Comparison of ENCODE assay signal across 9 cellular contexts in genomic region chr4:74659576-74660411, GRCh38.
DNase-seq lines count a peak whose midpoint lies in the region; ATAC-seq and TF ChIP-seq lines count a peak whose summit lies in the region.
"Had no signal": no experiment of that assay in that cellular context is flagged by ENCODE, and none has a peak within 500 bp of the region (broad histone marks: within the 10 kb centered on the region; RNA-seq: fewer than 3 reads in every experiment).

No MANE protein-coding gene starts in this region.

- peaks cover 4% of the 10 kb centered on the region; the same call in 1 of the 2 replicates for H3K9me2 ChIP-seq in GM23338 (ENCODE audit: insufficient read depth)

- H3K27ac ChIP-seq in GM23338 (ENCODE audit: low read depth), result no peak overlapping the region
- H3K27ac ChIP-seq in fibroblast of lung (ENCODE audit: insufficient read depth, low read length), result peak overlapping the region; percentile 17

- H3K27ac Mint-ChIP-seq in GM23338, result no peak overlapping the region

- no peak overlapping the region for H3K4me3 Mint-ChIP-seq in GM23338

- ATAC-seq in GM23338 (no peak), GM18511 (IDR thresholded peaks at IDR 0.05; ENCODE audit: unreplicated experiment) (no peak)

- no peak overlapping the region for H3K4me2 ChIP-seq in GM23338
- H3K4me2 ChIP-seq in fibroblast of lung (ENCODE audit: extremely low read depth, insufficient read depth, low read length), result no peak overlapping the region

- H3K9ac ChIP-seq in fibroblast of lung (ENCODE audit: insufficient read depth, low read length), result no peak overlapping the region

- H3F3A ChIP-seq in GM23338 (replicated peaks; ENCODE audit: low read depth), result no peaks in the 10 kb centered on the region

- no peaks in the 10 kb centered on the region for H3K36me3 ChIP-seq in GM23338 (ENCODE audit: insufficient read depth)
- H3K36me3 ChIP-seq in fibroblast of lung (ENCODE audit: control insufficient read depth, insufficient read depth, low read length), result no peaks in the 10 kb centered on the region

- H3K79me2 ChIP-seq in GM23338 (replicated peaks; ENCODE audit: insufficient read depth) (no peaks in the 10 kb centered on the region), fibroblast of lung (ENCODE audit: control insufficient read depth, insufficient read depth, low read length) (no peaks in the 10 kb centered on the region)

- no peaks in the 10 kb centered on the region for H3K36me3 Mint-ChIP-seq in GM23338 (ENCODE audit: low read depth)

- no peak for DNase-seq in GM23338 (ENCODE audit: low spot score)
- DNase-seq in RPMI7951 (ENCODE audit: low read depth), result peak; percentile 97
- peak; percentile 99 to 100 for DNase-seq in fibroblast of lung (ENCODE audit: low read depth in 2 of 2)
- peak; percentile 100 for DNase-seq in renal cortical epithelial cell (ENCODE audit: low read depth)
- no peak for DNase-seq in stimulated activated CD4-positive, alpha-beta T cell treated with anti-CD3 and anti-CD28 coated beads, Interleukin-12 subunit alpha, Interleukin-12 subunit beta, amount 100 ng/mL, for 4 hours
- no peak for DNase-seq in posterior vena cava (ENCODE audit: low spot score)
- DNase-seq in activated naive CD4-positive, alpha-beta T cell treated with anti-CD3 and anti-CD28 coated beads, Interleukin-2, amount 50 U/mL, for 16 hours, result no peak
- DNase-seq: hippocampal formation had no signal

- H3K27me3 ChIP-seq in GM23338 (ENCODE audit: insufficient read depth), result no peaks in the 10 kb centered on the region
- no peaks in the 10 kb centered on the region for H3K27me3 ChIP-seq in fibroblast of lung (ENCODE audit: control insufficient read depth, insufficient read depth, low read length)

- TF ChIP-seq CTCF in GM23338 (conservative IDR thresholded peaks at IDR 0.05; ENCODE audit: low read depth in 2 of 2) (no peak), fibroblast of lung (conservative IDR thresholded peaks at IDR 0.05 in 1 of 2, IDR thresholded peaks at IDR 0.05 in 1 of 2; ENCODE audit: low read depth in 1 of 2, low read length in 2 of 2) (no peak)

- intact Hi-C loops in posterior vena cava (cut with DNase I), result no loop called here

- H3K9me3 Mint-ChIP-seq in GM23338, result no peaks in the 10 kb centered on the region

- H3K4me3 ChIP-seq in GM23338 (no peak overlapping the region), fibroblast of lung (replicated peaks in 1 of 4; ENCODE audit: control extremely low read depth in 1 of 4, insufficient read depth in 1 of 4, low read depth in 3 of 4, low read length in 4 of 4) (no peak overlapping the region)

- no peaks in the 10 kb centered on the region for H3K27me3 Mint-ChIP-seq in GM23338 (ENCODE audit: insufficient read depth, low read depth, poor library complexity)

- no peaks in the 10 kb centered on the region for H3K9me3 ChIP-seq in fibroblast of lung (ENCODE audit: control insufficient read depth, insufficient read depth, low read depth, low read length)

- H3K4me1 ChIP-seq in GM23338 (ENCODE audit: insufficient read depth) (peaks cover 23% of the 10 kb centered on the region), fibroblast of lung (ENCODE audit: control insufficient read depth, extremely low read depth, insufficient read depth, low read length) (peaks cover 3% of the 10 kb centered on the region)

- H2AFZ ChIP-seq in GM23338 (peak overlapping the region; percentile 64; the same call in 1 of the 2 replicates), fibroblast of lung (ENCODE audit: low read length) (no peak overlapping the region)

- H3K4me1 Mint-ChIP-seq in GM23338, result peaks cover 19% of the 10 kb centered on the region

- H4K20me1 ChIP-seq in GM23338 (replicated peaks; ENCODE audit: insufficient read depth), result no peaks in the 10 kb centered on the region
- no peaks in the 10 kb centered on the region for H4K20me1 ChIP-seq in fibroblast of lung (ENCODE audit: control insufficient read depth, extremely low read depth, insufficient read depth, low read length)

TF ChIP-seq in GM23338, 12 proteins besides CTCF, POLR2A, EP300 and RAD21:
- TF ChIP-seq ZNF331 (CRISPR knock-in tag; IDR thresholded peaks at IDR 0.05; ENCODE audit: low read depth), result no peak
- TF ChIP-seq, protein P1, sequence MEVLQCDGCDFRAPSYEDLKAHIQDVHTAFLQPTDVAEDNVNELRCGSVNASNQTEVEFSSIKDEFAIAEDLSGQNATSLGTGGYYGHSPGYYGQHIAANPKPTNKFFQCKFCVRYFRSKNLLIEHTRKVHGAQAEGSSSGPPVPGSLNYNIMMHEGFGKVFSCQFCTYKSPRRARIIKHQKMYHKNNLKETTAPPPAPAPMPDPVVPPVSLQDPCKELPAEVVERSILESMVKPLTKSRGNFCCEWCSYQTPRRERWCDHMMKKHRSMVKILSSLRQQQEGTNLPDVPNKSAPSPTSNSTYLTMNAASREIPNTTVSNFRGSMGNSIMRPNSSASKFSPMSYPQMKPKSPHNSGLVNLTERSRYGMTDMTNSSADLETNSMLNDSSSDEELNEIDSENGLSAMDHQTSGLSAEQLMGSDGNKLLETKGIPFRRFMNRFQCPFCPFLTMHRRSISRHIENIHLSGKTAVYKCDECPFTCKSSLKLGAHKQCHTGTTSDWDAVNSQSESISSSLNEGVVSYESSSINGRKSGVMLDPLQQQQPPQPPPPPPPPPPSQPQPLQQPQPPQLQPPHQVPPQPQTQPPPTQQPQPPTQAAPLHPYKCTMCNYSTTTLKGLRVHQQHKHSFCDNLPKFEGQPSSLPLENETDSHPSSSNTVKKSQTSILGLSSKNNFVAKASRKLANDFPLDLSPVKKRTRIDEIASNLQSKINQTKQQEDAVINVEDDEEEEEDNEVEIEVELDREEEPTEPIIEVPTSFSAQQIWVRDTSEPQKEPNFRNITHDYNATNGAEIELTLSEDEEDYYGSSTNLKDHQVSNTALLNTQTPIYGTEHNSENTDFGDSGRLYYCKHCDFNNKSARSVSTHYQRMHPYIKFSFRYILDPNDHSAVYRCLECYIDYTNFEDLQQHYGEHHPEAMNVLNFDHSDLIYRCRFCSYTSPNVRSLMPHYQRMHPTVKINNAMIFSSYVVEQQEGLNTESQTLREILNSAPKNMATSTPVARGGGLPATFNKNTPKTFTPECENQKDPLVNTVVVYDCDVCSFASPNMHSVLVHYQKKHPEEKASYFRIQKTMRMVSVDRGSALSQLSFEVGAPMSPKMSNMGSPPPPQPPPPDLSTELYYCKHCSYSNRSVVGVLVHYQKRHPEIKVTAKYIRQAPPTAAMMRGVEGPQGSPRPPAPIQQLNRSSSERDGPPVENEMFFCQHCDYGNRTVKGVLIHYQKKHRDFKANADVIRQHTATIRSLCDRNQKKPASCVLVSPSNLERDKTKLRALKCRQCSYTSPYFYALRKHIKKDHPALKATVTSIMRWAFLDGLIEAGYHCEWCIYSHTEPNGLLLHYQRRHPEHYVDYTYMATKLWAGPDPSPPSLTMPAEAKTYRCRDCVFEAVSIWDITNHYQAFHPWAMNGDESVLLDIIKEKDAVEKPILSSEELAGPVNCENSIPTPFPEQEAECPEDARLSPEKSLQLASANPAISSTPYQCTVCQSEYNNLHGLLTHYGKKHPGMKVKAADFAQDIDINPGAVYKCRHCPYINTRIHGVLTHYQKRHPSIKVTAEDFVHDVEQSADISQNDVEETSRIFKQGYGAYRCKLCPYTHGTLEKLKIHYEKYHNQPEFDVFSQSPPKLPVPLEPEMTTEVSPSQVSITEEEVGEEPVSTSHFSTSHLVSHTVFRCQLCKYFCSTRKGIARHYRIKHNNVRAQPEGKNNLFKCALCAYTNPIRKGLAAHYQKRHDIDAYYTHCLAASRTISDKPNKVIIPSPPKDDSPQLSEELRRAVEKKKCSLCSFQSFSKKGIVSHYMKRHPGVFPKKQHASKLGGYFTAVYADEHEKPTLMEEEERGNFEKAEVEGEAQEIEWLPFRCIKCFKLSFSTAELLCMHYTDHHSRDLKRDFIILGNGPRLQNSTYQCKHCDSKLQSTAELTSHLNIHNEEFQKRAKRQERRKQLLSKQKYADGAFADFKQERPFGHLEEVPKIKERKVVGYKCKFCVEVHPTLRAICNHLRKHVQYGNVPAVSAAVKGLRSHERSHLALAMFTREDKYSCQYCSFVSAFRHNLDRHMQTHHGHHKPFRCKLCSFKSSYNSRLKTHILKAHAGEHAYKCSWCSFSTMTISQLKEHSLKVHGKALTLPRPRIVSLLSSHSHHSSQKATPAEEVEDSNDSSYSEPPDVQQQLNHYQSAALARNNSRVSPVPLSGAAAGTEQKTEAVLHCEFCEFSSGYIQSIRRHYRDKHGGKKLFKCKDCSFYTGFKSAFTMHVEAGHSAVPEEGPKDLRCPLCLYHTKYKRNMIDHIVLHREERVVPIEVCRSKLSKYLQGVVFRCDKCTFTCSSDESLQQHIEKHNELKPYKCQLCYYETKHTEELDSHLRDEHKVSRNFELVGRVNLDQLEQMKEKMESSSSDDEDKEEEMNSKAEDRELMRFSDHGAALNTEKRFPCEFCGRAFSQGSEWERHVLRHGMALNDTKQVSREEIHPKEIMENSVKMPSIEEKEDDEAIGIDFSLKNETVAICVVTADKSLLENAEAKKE (CRISPR knock-in tag; IDR thresholded peaks at IDR 0.05), result no peak
- no peak for TF ChIP-seq STAT1 (IDR thresholded peaks at IDR 0.05; ENCODE audit: unreplicated experiment)
- no peak for TF ChIP-seq ZNF114 (CRISPR knock-in tag; IDR thresholded peaks at IDR 0.05)
- no peak for TF ChIP-seq JUNB (IDR thresholded peaks at IDR 0.05; ENCODE audit: unreplicated experiment)
- no peak for TF ChIP-seq NANOG (IDR thresholded peaks at IDR 0.05; ENCODE audit: borderline replicate concordance)
- TF ChIP-seq, protein P2, sequence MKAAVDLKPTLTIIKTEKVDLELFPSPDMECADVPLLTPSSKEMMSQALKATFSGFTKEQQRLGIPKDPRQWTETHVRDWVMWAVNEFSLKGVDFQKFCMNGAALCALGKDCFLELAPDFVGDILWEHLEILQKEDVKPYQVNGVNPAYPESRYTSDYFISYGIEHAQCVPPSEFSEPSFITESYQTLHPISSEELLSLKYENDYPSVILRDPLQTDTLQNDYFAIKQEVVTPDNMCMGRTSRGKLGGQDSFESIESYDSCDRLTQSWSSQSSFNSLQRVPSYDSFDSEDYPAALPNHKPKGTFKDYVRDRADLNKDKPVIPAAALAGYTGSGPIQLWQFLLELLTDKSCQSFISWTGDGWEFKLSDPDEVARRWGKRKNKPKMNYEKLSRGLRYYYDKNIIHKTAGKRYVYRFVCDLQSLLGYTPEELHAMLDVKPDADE (IDR thresholded peaks at IDR 0.05), result no peak

Comparison
In these comparisons a context has a peak if more than half of its experiments do, and no peak if none do; other contexts are left out.
1. DNase-seq: peak in RPMI7951 (single experiment), fibroblast of lung (2 of 2) and renal cortical epithelial cell (single experiment); none in GM23338 (single experiment), stimulated activated CD4-positive, alpha-beta T cell treated with anti-CD3 and anti-CD28 coated beads, Interleukin-12 subunit alpha, Interleukin-12 subunit beta, amount 100 ng/mL, for 4 hours (single experiment), posterior vena cava (single experiment) and activated naive CD4-positive, alpha-beta T cell treated with anti-CD3 and anti-CD28 coated beads, Interleukin-2, amount 50 U/mL, for 16 hours (single experiment).